Comparison of ENCODE assay signal across 19 cellular contexts in genomic region chr15:67003586-67003985, GRCh38.
DNase-seq lines count a peak whose midpoint lies in the region; ATAC-seq and TF ChIP-seq lines count a peak whose summit lies in the region.
"Had no signal": no experiment of that assay in that cellular context is flagged by ENCODE, and none has a peak within 500 bp of the region (broad histone marks: within the 10 kb centered on the region; RNA-seq: fewer than 3 reads in every experiment).

No MANE protein-coding gene starts in this region.

- no peaks in the 10 kb centered on the region for H3K27me3 ChIP-seq in GM23338 (ENCODE audit: insufficient read depth)
- no peaks in the 10 kb centered on the region for H3K27me3 ChIP-seq in esophagus muscularis mucosa
- no peaks in the 10 kb centered on the region for H3K27me3 ChIP-seq in gastrocnemius medialis
- H3K27me3 ChIP-seq: BE2C, thyroid gland had no signal

- no peaks in the 10 kb centered on the region for H3K9me3 Mint-ChIP-seq in GM23338
- H3K9me3 Mint-ChIP-seq in endothelial cell (ENCODE audit: unreplicated experiment), result no peaks in the 10 kb centered on the region

- H3K4me3 Mint-ChIP-seq in GM23338, result no peak overlapping the region
- no peak overlapping the region for H3K4me3 Mint-ChIP-seq in endothelial cell (ENCODE audit: unreplicated experiment)
- H3K4me3 Mint-ChIP-seq: activated naive CD8-positive, alpha-beta T cell treated with anti-CD3 and anti-CD28 coated beads, Interleukin-2, amount 10 ng/mL, durations not matched to agents 7 days and 5 days; T-helper 17 cell had no signal

- H3K9me3 ChIP-seq in esophagus muscularis mucosa (no peaks in the 10 kb centered on the region), gastrocnemius medialis (no peaks in the 10 kb centered on the region), mucosa of descending colon (no peaks in the 10 kb centered on the region)
- H3K9me3 ChIP-seq: BE2C, thyroid gland had no signal

- ATAC-seq in GM23338 (no peak), gastrocnemius medialis (peak; percentile 95 to 96), mucosa of descending colon (no peak)
- ATAC-seq: activated CD4-positive, CD25-positive, alpha-beta regulatory T cell treated with anti-CD3 and anti-CD28 coated beads, Interleukin-2, amount 50 U/mL, for 24 hours; left lobe of liver; T-helper 17 cell had no signal

- H3K36me3 Mint-ChIP-seq in GM23338 (ENCODE audit: low read depth) (no peaks in the 10 kb centered on the region), endothelial cell (ENCODE audit: low read depth, unreplicated experiment) (no peaks in the 10 kb centered on the region)
- H3K36me3 Mint-ChIP-seq: activated naive CD8-positive, alpha-beta T cell treated with anti-CD3 and anti-CD28 coated beads, Interleukin-2, amount 10 ng/mL, durations not matched to agents 7 days and 5 days had no signal

- intact Hi-C loops in esophagus muscularis mucosa (cut with DNase I) (no loop called here), gastrocnemius medialis (cut with DNase I; ENCODE audit: low total_unique reads) (no loop called here), mucosa of descending colon (cut with DNase I, micrococcal nuclease) (no loop called here)

- H3K4me2 ChIP-seq in GM23338, result no peak overlapping the region

- peak overlapping the region; percentile 90 for H2AFZ ChIP-seq in GM23338

- H3K27me3 Mint-ChIP-seq in GM23338 (ENCODE audit: insufficient read depth, low read depth, poor library complexity) (peaks cover 1% of the 10 kb centered on the region), endothelial cell (ENCODE audit: unreplicated experiment) (no peaks in the 10 kb centered on the region)

- H3K27ac Mint-ChIP-seq in GM23338 (no peak overlapping the region), endothelial cell (ENCODE audit: unreplicated experiment) (no peak overlapping the region)
- H3K27ac Mint-ChIP-seq: activated naive CD8-positive, alpha-beta T cell treated with anti-CD3 and anti-CD28 coated beads, Interleukin-2, amount 10 ng/mL, durations not matched to agents 7 days and 5 days; T-helper 17 cell had no signal

- TF ChIP-seq CTCF in GM23338 (conservative IDR thresholded peaks at IDR 0.05; ENCODE audit: low read depth in 2 of 2) (no peak), RWPE1 (conservative IDR thresholded peaks at IDR 0.05; ENCODE audit: low read depth) (no peak), esophagus muscularis mucosa (IDR thresholded peaks at IDR 0.05) (no peak), gastrocnemius medialis (IDR thresholded peaks at IDR 0.05 in 4 of 5, conservative IDR thresholded peaks at IDR 0.05 in 1 of 5) (no peak), mucosa of descending colon (IDR thresholded peaks at IDR 0.05) (no peak), endothelial cell (IDR thresholded peaks at IDR 0.05; ENCODE audit: unreplicated experiment) (no peak)

- CTCF ChIA-PET in RWPE1 (lab: Yijun Ruan, JAX), result interaction anchor here (0.6 kb wide), 2 partner anchors 23 to 1304 kb away, joined by 3 to 5 read pairs; no protein-coding TSS in a partner anchor

- no peaks in the 10 kb centered on the region; the same call in 1 of the 2 replicates for H3K9me2 ChIP-seq in GM23338 (ENCODE audit: insufficient read depth)

- H3K4me1 Mint-ChIP-seq in GM23338 (peaks cover 4% of the 10 kb centered on the region; the same call in 2 of the 3 replicates), endothelial cell (ENCODE audit: unreplicated experiment) (no peaks in the 10 kb centered on the region)
- H3K4me1 Mint-ChIP-seq: activated naive CD8-positive, alpha-beta T cell treated with anti-CD3 and anti-CD28 coated beads, Interleukin-2, amount 10 ng/mL, durations not matched to agents 7 days and 5 days had no signal

- H3K4me1 ChIP-seq in GM23338 (ENCODE audit: insufficient read depth), result no peaks in the 10 kb centered on the region; the same call in 1 of the 2 replicates
- no peaks in the 10 kb centered on the region for H3K4me1 ChIP-seq in esophagus muscularis mucosa
- peaks cover 3 to 9% of the 10 kb centered on the region in 2 donors for H3K4me1 ChIP-seq in gastrocnemius medialis
- H3K4me1 ChIP-seq in mucosa of descending colon (ENCODE audit: low read depth), result no peaks in the 10 kb centered on the region
- H3K4me1 ChIP-seq: BE2C, thyroid gland had no signal

- H3K27ac ChIP-seq in GM23338 (ENCODE audit: low read depth) (no peak overlapping the region), RWPE1 (no peak overlapping the region), esophagus muscularis mucosa (replicated peaks in 1 of 4) (no peak overlapping the region), gastrocnemius medialis (peak overlapping the region in 1 of 4 donors; percentile 46)
- H3K27ac ChIP-seq: thyroid gland had no signal

- no peak for TF ChIP-seq EP300 in esophagus muscularis mucosa (IDR thresholded peaks at IDR 0.05)

- TF ChIP-seq POLR2A in esophagus muscularis mucosa (IDR thresholded peaks at IDR 0.05; ENCODE audit: low read depth) (no peak), gastrocnemius medialis (IDR thresholded peaks at IDR 0.05) (no peak)

- no peak overlapping the region for H3K4me3 ChIP-seq in GM23338
- H3K4me3 ChIP-seq in esophagus muscularis mucosa, result no peak overlapping the region
- H3K4me3 ChIP-seq in gastrocnemius medialis, result no peak overlapping the region
- no peak overlapping the region for H3K4me3 ChIP-seq in mucosa of descending colon
- H3K4me3 ChIP-seq: thyroid gland had no signal

- POLR2A ChIA-PET in RWPE1 (lab: Yijun Ruan, JAX; ENCODE audit: low non-redundant PET), result interaction anchor here (0.7 kb wide), 1 partner anchor 161 kb away, joined by 4 read pairs; no protein-coding TSS in a partner anchor

- WGBS in esophagus muscularis mucosa, result 90% methylated on average over 7 of the region's 7 CpGs

- H3F3A ChIP-seq in GM23338 (replicated peaks; ENCODE audit: low read depth), result no peaks in the 10 kb centered on the region

- DNase-seq in GM23338 (ENCODE audit: low spot score) (no peak), RWPE1 (ENCODE audit: low spot score) (peak; percentile 60), esophagus muscularis mucosa (ENCODE audit: extremely low spot score) (peak; percentile 19), gastrocnemius medialis (no peak), NCI-H446 treated with DMSO at 0.1 percent for 48 hours (lab: John Stamatoyannopoulos, UW) (no peak), mucosa of descending colon (no peak), midbrain (lab: John Stamatoyannopoulos, UW) (no peak), endothelial cell (ENCODE audit: low spot score) (no peak)
- DNase-seq: activated naive CD8-positive, alpha-beta T cell treated with anti-CD3 and anti-CD28 coated beads, Interleukin-2, amount 10 ng/mL, durations not matched to agents 7 days and 5 days; BE2C; caudate nucleus; GOT3; NCI-H1436; SHP77; small intestine; T-helper 17 cell; thyroid gland had no signal

- in situ Hi-C loops in gastrocnemius medialis (cut with MboI; ENCODE audit: low sequenced_read_pairs in 4 of 4), result no loop called here

- no peaks in the 10 kb centered on the region for H3K79me2 ChIP-seq in GM23338 (replicated peaks; ENCODE audit: insufficient read depth)

- H3K36me3 ChIP-seq in GM23338 (ENCODE audit: insufficient read depth) (no peaks in the 10 kb centered on the region), esophagus muscularis mucosa (no peaks in the 10 kb centered on the region), gastrocnemius medialis (no peaks in the 10 kb centered on the region), mucosa of descending colon (ENCODE audit: low read depth) (no peaks in the 10 kb centered on the region)
- H3K36me3 ChIP-seq: BE2C, thyroid gland had no signal

- no peaks in the 10 kb centered on the region for H4K20me1 ChIP-seq in GM23338 (replicated peaks; ENCODE audit: insufficient read depth)

TF ChIP-seq in GM23338, 12 proteins besides CTCF, POLR2A, EP300 and RAD21 (continues in another document):
- no peak for TF ChIP-seq ZNF114 (CRISPR knock-in tag; IDR thresholded peaks at IDR 0.05)
- no peak for TF ChIP-seq ZNF331 (CRISPR knock-in tag; IDR thresholded peaks at IDR 0.05; ENCODE audit: low read depth)
- TF ChIP-seq EZH2 (IDR thresholded peaks at IDR 0.05; ENCODE audit: low read depth, unreplicated experiment), result no peak
- no peak for TF ChIP-seq NANOG (IDR thresholded peaks at IDR 0.05; ENCODE audit: borderline replicate concordance)
- TF ChIP-seq ETS1 (IDR thresholded peaks at IDR 0.05), result no peak
- TF ChIP-seq, protein P1, sequence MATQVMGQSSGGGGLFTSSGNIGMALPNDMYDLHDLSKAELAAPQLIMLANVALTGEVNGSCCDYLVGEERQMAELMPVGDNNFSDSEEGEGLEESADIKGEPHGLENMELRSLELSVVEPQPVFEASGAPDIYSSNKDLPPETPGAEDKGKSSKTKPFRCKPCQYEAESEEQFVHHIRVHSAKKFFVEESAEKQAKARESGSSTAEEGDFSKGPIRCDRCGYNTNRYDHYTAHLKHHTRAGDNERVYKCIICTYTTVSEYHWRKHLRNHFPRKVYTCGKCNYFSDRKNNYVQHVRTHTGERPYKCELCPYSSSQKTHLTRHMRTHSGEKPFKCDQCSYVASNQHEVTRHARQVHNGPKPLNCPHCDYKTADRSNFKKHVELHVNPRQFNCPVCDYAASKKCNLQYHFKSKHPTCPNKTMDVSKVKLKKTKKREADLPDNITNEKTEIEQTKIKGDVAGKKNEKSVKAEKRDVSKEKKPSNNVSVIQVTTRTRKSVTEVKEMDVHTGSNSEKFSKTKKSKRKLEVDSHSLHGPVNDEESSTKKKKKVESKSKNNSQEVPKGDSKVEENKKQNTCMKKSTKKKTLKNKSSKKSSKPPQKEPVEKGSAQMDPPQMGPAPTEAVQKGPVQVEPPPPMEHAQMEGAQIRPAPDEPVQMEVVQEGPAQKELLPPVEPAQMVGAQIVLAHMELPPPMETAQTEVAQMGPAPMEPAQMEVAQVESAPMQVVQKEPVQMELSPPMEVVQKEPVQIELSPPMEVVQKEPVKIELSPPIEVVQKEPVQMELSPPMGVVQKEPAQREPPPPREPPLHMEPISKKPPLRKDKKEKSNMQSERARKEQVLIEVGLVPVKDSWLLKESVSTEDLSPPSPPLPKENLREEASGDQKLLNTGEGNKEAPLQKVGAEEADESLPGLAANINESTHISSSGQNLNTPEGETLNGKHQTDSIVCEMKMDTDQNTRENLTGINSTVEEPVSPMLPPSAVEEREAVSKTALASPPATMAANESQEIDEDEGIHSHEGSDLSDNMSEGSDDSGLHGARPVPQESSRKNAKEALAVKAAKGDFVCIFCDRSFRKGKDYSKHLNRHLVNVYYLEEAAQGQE (IDR thresholded peaks at IDR 0.05; ENCODE audit: unreplicated experiment), result no peak
- no peak for TF ChIP-seq EZH2phosphoT487 (IDR thresholded peaks at IDR 0.05; ENCODE audit: unreplicated experiment)
- TF ChIP-seq STAT1 (IDR thresholded peaks at IDR 0.05; ENCODE audit: unreplicated experiment), result no peak
- TF ChIP-seq JUNB (IDR thresholded peaks at IDR 0.05; ENCODE audit: unreplicated experiment), result no peak

Comparison
In these comparisons a context has a peak if more than half of its experiments do, and no peak if none do; other contexts are left out.
1. ATAC-seq: peak in gastrocnemius medialis (2 of 2); none in GM23338 (single experiment) and mucosa of descending colon (single experiment).
2. DNase-seq: peak in RWPE1 (single experiment) and esophagus muscularis mucosa (single experiment); none in GM23338 (single experiment), gastrocnemius medialis (0 of 2), NCI-H446 treated with DMSO at 0.1 percent for 48 hours (single experiment), mucosa of descending colon (0 of 3), midbrain (single experiment) and endothelial cell (single experiment).